In the genomic region with DNA sequence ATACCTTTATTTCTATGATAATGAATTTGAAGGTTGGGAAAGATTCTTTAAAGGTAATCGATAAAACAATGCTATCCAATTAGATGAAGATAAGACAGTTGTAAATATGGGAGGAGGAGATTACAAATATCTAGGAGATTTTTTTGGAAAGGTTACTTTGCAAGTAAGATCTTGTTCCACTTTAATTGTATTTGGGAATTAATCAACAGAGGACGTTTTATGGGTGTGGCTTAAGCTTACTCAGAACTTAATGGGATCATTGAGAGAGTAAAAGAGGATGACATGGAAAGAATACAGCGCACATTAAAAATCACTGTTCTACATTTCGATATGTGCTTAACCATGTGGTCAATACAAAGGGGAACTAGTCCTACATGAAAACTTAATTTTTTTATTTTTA, we compare ENCODE assay signal across 26 cellular contexts. TPM values are rescaled to one million over a fixed set of nuclear protein-coding genes. Genes with fewer than 3 reads are reported as not detected.
"Had no signal": no experiment of that assay in that cellular context is flagged by ENCODE, and none has a peak within 500 bp of the region (broad histone marks: within the 10 kb centered on the region; RNA-seq: fewer than 3 reads in every experiment).

No MANE protein-coding gene starts in this region.

- ATAC-seq: left colon; left ventricle myocardium superior; lower lobe of right lung; natural killer cell; psoas muscle; right cardiac atrium; stimulated activated naive B cell treated with anti-CD40 and anti-IgM and Interleukin-4, amounts not matched to agents 10 μg/mL and 1 μg/mL and 100 μg/mL, for 72 hours; upper lobe of right lung had no signal

- DNase-seq: colonic mucosa; effector CD8-positive, alpha-beta T cell; head of caudate nucleus; hippocampal formation; left colon; left ventricle myocardium superior; lower lobe of right lung; natural killer cell; occipital lobe; ovary; posterior cingulate gyrus; psoas muscle; right cardiac atrium; sigmoid colon; spleen; stimulated activated CD4-positive, alpha-beta T cell treated with anti-CD3 and anti-CD28 coated beads, Interleukin-2, amount 100 ng/mL, for 48 hours; stimulated activated naive B cell treated with anti-CD40 and anti-IgM and Interleukin-4, amounts not matched to agents 10 μg/mL and 1 μg/mL and 100 μg/mL, for 72 hours; upper lobe of right lung; uterus had no signal

- H3K27ac Mint-ChIP-seq: dendritic cell treated with granulocyte-macrophage colony-stimulating factor and Interleukin-4, amounts not matched to agents 40 ng/mL and 50 ng/mL, for 4 days; natural killer cell; stimulated activated naive B cell treated with anti-CD40 and anti-IgM and Interleukin-4, amounts not matched to agents 10 μg/mL and 1 μg/mL and 100 μg/mL, for 72 hours; stimulated activated naive CD8-positive, alpha-beta T cell treated with anti-CD3 and anti-CD28 coated beads, Interleukin-15, Interleukin-2, amounts not matched to agents 100 ng/mL and 50 ng/mL, for 24 hours had no signal

- H3K27ac ChIP-seq: lower lobe of right lung, ovary, psoas muscle, sigmoid colon, spleen, thoracic aorta, tibial nerve, upper lobe of right lung, uterus had no signal

- H3K4me3 ChIP-seq: colonic mucosa, lower lobe of right lung, ovary, psoas muscle, sigmoid colon, spleen, thoracic aorta, tibial nerve, upper lobe of right lung, uterus had no signal

- H3K4me1 ChIP-seq: lower lobe of right lung, psoas muscle, uterus had no signal

- H3K27me3 ChIP-seq: colonic mucosa, ovary, sigmoid colon, tibial nerve, upper lobe of right lung, uterus had no signal

- FAIRE-seq: frontal cortex, islet of Langerhans had no signal

- H3K36me3 ChIP-seq: colonic mucosa, lower lobe of right lung, ovary, sigmoid colon, spleen, thoracic aorta, tibial nerve, upper lobe of right lung, uterus had no signal

- H3K4me3 Mint-ChIP-seq: dendritic cell treated with granulocyte-macrophage colony-stimulating factor and Interleukin-4, amounts not matched to agents 40 ng/mL and 50 ng/mL, for 4 days; natural killer cell; stimulated activated naive B cell treated with anti-CD40 and anti-IgM and Interleukin-4, amounts not matched to agents 10 μg/mL and 1 μg/mL and 100 μg/mL, for 72 hours; stimulated activated naive CD8-positive, alpha-beta T cell treated with anti-CD3 and anti-CD28 coated beads, Interleukin-15, Interleukin-2, amounts not matched to agents 100 ng/mL and 50 ng/mL, for 24 hours had no signal

- H3K9me3 Mint-ChIP-seq: dendritic cell treated with granulocyte-macrophage colony-stimulating factor and Interleukin-4, amounts not matched to agents 40 ng/mL and 50 ng/mL, for 4 days; stimulated activated naive CD8-positive, alpha-beta T cell treated with anti-CD3 and anti-CD28 coated beads, Interleukin-15, Interleukin-2, amounts not matched to agents 100 ng/mL and 50 ng/mL, for 24 hours had no signal

- H3K4me1 Mint-ChIP-seq: natural killer cell had no signal

- H3K36me3 Mint-ChIP-seq: natural killer cell; stimulated activated naive B cell treated with anti-CD40 and anti-IgM and Interleukin-4, amounts not matched to agents 10 μg/mL and 1 μg/mL and 100 μg/mL, for 72 hours had no signal

- H3K9me3 ChIP-seq: colonic mucosa, lower lobe of right lung, ovary, psoas muscle, sigmoid colon, spleen, thoracic aorta, tibial nerve, upper lobe of right lung, uterus had no signal

RNA-seq across cellular contexts. Expression of a gene that starts 3.5 kb away (rescaled TPM):
- total RNA-seq: mononuclear cell had no signal
